In the genomic region with DNA sequence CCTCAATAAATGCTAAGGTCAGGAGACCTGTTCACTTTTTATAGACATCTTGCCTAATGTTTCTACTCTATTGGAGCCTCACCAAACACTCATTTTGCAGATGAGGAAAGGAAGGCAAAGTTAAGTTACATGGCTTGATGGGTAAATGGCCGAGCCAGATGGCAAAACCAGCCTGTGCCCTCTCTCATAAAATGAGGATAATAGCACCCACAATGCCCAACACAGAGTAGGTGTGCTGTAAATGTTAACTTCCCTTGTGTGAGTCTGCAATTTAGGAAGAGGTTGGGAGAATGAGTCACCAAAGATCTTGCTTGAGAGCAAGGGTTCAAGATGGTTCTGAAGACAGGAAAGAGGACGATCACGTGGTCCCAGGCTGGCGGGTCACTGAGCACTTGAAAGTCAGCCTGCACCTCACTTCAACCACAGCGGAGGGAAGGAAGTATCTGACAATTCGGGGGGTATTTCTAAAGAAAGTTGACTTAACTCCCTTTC, we compare ENCODE assay signal across 9 cellular contexts. TPM values are rescaled to one million over a fixed set of nuclear protein-coding genes. Genes with fewer than 3 reads are reported as not detected.
DNase-seq lines count a peak whose midpoint lies in the region; ATAC-seq and TF ChIP-seq lines count a peak whose summit lies in the region.
"Had no signal": no experiment of that assay in that cellular context is flagged by ENCODE, and none has a peak within 500 bp of the region (broad histone marks: within the 10 kb centered on the region; RNA-seq: fewer than 3 reads in every experiment).

No MANE protein-coding gene starts in this region.

- no peak for TF ChIP-seq POLR2A in HCT116 (IDR thresholded peaks at IDR 0.05; ENCODE audit: borderline replicate concordance, extremely low read depth, insufficient read depth, insufficient read length)

- POLR2A ChIA-PET in HCT116 (lab: Charles Lee) (no interaction called here), WTC11 (lab: Charles Lee) (no interaction called here)

- H2AFZ ChIP-seq in HCT116 (ENCODE audit: low read depth, low read length, poor library complexity, severe bottlenecking): no peak overlapping the region

- H3K9me3 ChIP-seq in HCT116 (ENCODE audit: control insufficient read depth in 1 of 2, insufficient read depth in 1 of 2, low read depth in 1 of 2, low read length in 2 of 2) (no peaks in the 10 kb centered on the region), endodermal cell (ENCODE audit: control insufficient read depth, low read length) (peaks cover 7% of the 10 kb centered on the region)

- H3K27ac Mint-ChIP-seq in WTC11: peak overlapping the region; percentile 63
- H3K27ac Mint-ChIP-seq in endodermal cell: peak overlapping the region; percentile 6

- H3K27me3 ChIP-seq in HCT116 (ENCODE audit: insufficient read depth, low read length): no peaks in the 10 kb centered on the region
- no peaks in the 10 kb centered on the region for H3K27me3 ChIP-seq in endodermal cell (ENCODE audit: control insufficient read depth, insufficient read depth, low read length, poor library complexity, severe bottlenecking)

- TF ChIP-seq RAD21 in HCT116 (IDR thresholded peaks at IDR 0.05; ENCODE audit: low read depth): no peak

- no peak overlapping the region for H3K27ac ChIP-seq in HCT116 (ENCODE audit: low read depth, low read length)
- no peak overlapping the region for H3K27ac ChIP-seq in endodermal cell (ENCODE audit: low read depth, low read length)
- H3K27ac ChIP-seq: cardiac muscle cell had no signal

- no peak overlapping the region for H3K4me3 ChIP-seq in HCT116 (replicated peaks in 1 of 2; ENCODE audit: low read depth in 1 of 2, low read length in 2 of 2)
- H3K4me3 ChIP-seq in endodermal cell (ENCODE audit: low read length): peak overlapping the region; percentile 85
- H3K4me3 ChIP-seq: cardiac muscle cell had no signal

- RAD21 ChIA-PET in HCT116 (lab: Charles Lee; ENCODE audit: low non-redundant PET in 1 of 2, low total read pairs in 2 of 2, uncharacterized antibody in 2 of 2, unreplicated experiment in 2 of 2): no interaction called here

- 73 to 80% methylated on average over 4 to 6 of the region's 6 CpGs for WGBS in endodermal cell (ENCODE audit: insufficient coverage in 1 of 2, insufficient read length in 1 of 2), 2 experiments

- H3K36me3 Mint-ChIP-seq in WTC11: peaks cover 42% of the 10 kb centered on the region
- peaks cover 22% of the 10 kb centered on the region for H3K36me3 Mint-ChIP-seq in endodermal cell (ENCODE audit: low read depth)

- H3K9ac ChIP-seq in HCT116 (ENCODE audit: low read length) (no peak overlapping the region; the same call in 1 of the 2 replicates), endodermal cell (ENCODE audit: extremely low read depth, low read length, poor library complexity, severe bottlenecking) (no peak overlapping the region)

- ATAC-seq in HCT116: no peak
- ATAC-seq in WTC11: no peak
- ATAC-seq in HG02970 (IDR thresholded peaks at IDR 0.05; ENCODE audit: low FRiP score, unreplicated experiment): no peak

- H3K36me3 ChIP-seq in HCT116 (ENCODE audit: control insufficient read depth in 1 of 2, insufficient read depth in 2 of 2, low read length in 2 of 2): 0 out of 4 replicates have a peak, but pooled peaks cover 0 to 5% of the 10 kb centered on the region in 2 experiments
- peaks cover 5% of the 10 kb centered on the region for H3K36me3 ChIP-seq in endodermal cell (ENCODE audit: control insufficient read depth, insufficient read depth, low read length)
- H3K36me3 ChIP-seq: cardiac muscle cell had no signal

- no peaks in the 10 kb centered on the region for H3K9me3 Mint-ChIP-seq in WTC11
- H3K9me3 Mint-ChIP-seq in endodermal cell: no peaks in the 10 kb centered on the region

- no peaks in the 10 kb centered on the region for H4K20me1 ChIP-seq in HCT116 (ENCODE audit: insufficient read depth)

- H3K27me3 Mint-ChIP-seq in WTC11 (ENCODE audit: low read depth) (no peaks in the 10 kb centered on the region), endodermal cell (ENCODE audit: insufficient read depth) (peaks cover 7% of the 10 kb centered on the region)

- H3K9me2 ChIP-seq in HCT116 (ENCODE audit: insufficient read depth): no peaks in the 10 kb centered on the region

- BruUV-seq in HCT116 (replicated peaks; lab: Mats Ljungman, UMichigan): no TSS peak

- H3K4me3 Mint-ChIP-seq in WTC11 (peak overlapping the region; percentile 89), endodermal cell (peak overlapping the region; percentile 86)

- H3K79me2 ChIP-seq in HCT116 (ENCODE audit: insufficient read depth, low read length): peaks cover 78% of the 10 kb centered on the region

- no peak for DNase-seq in HCT116 (ENCODE audit: low read depth, low spot score)
- no peak for DNase-seq in WTC11 (ENCODE audit: low spot score)
- DNase-seq in endodermal cell: no peak
- peak; percentile 33 for DNase-seq in stimulated activated CD8-positive, alpha-beta memory T cell treated with anti-CD3 and anti-CD28 coated beads, Interleukin-12 subunit alpha, Interleukin-12 subunit beta, amount 100 ng/mL, for 4 hours (ENCODE audit: low read depth)
- DNase-seq in cerebellum (ENCODE audit: low spot score): no peak
- no peak for DNase-seq in anterior cingulate cortex (lab: John Stamatoyannopoulos, UW)
- DNase-seq in amygdala (lab: John Stamatoyannopoulos, UW): no peak

- CTCF ChIA-PET in HCT116 (lab: Charles Lee) (no interaction called here), WTC11 (lab: Charles Lee) (interaction anchor here (1.7 to 8.3 kb wide), 3 partner anchors 21 to 76 kb away, joined by 6 to 122 read pairs (median 63); no protein-coding TSS in a partner anchor)

- intact Hi-C loops in HCT116 (cut with micrococcal nuclease): loop anchor here (5.0 kb wide), 1 partner anchor 49 kb away; no protein-coding TSS in a partner anchor

- TF ChIP-seq CTCF in HCT116 (IDR thresholded peaks at IDR 0.05 in 2 of 3, conservative IDR thresholded peaks at IDR 0.05 in 1 of 3; ENCODE audit: borderline replicate concordance in 1 of 3, insufficient read depth in 1 of 3, low read depth in 2 of 3, low read length in 2 of 3): no peak
- TF ChIP-seq CTCF in WTC11 (IDR thresholded peaks at IDR 0.05): no peak
- no peak for TF ChIP-seq CTCF in endodermal cell (conservative IDR thresholded peaks at IDR 0.05)

- peaks cover 9 to 41% of the 10 kb centered on the region in 2 experiments; a peak in 3 of 4 replicates for H3K4me1 ChIP-seq in HCT116 (ENCODE audit: control insufficient read depth in 1 of 2, insufficient read depth in 2 of 2, low read length in 2 of 2)
- H3K4me1 ChIP-seq in endodermal cell (ENCODE audit: control insufficient read depth, insufficient read depth, low read length): peaks cover 18% of the 10 kb centered on the region

- H3K4me1 Mint-ChIP-seq in WTC11 (peaks cover 85% of the 10 kb centered on the region), endodermal cell (peaks cover 77% of the 10 kb centered on the region)

- H3K4me2 ChIP-seq in HCT116 (ENCODE audit: low read length): peak overlapping the region; percentile 29

TF ChIP-seq in HCT116, 20 proteins besides CTCF, POLR2A, EP300 and RAD21:
- TF ChIP-seq TCF7L2 (IDR thresholded peaks at IDR 0.05; ENCODE audit: borderline replicate concordance, extremely low read depth, insufficient read depth, insufficient read length) (no peak), EZH2 (IDR thresholded peaks at IDR 0.05) (no peak), ZFX (IDR thresholded peaks at IDR 0.05) (no peak), SIN3A (IDR thresholded peaks at IDR 0.05; ENCODE audit: low read depth) (no peak), FOSL1 (IDR thresholded peaks at IDR 0.05; ENCODE audit: low read depth) (no peak), POLR2AphosphoS5 (IDR thresholded peaks at IDR 0.05; ENCODE audit: low read depth, low read length) (no peak)
TF ChIP-seq in HCT116: peak in this region for 0.

TF ChIP-seq in WTC11, 78 proteins besides CTCF, POLR2A, EP300 and RAD21 (continues in another document):
- TF ChIP-seq, protein P1, sequence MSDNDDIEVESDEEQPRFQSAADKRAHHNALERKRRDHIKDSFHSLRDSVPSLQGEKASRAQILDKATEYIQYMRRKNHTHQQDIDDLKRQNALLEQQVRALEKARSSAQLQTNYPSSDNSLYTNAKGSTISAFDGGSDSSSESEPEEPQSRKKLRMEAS (CRISPR knock-in tag; IDR thresholded peaks at IDR 0.05): no peak
- TF ChIP-seq, protein P2, sequence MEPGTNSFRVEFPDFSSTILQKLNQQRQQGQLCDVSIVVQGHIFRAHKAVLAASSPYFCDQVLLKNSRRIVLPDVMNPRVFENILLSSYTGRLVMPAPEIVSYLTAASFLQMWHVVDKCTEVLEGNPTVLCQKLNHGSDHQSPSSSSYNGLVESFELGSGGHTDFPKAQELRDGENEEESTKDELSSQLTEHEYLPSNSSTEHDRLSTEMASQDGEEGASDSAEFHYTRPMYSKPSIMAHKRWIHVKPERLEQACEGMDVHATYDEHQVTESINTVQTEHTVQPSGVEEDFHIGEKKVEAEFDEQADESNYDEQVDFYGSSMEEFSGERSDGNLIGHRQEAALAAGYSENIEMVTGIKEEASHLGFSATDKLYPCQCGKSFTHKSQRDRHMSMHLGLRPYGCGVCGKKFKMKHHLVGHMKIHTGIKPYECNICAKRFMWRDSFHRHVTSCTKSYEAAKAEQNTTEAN (CRISPR knock-in tag; IDR thresholded peaks at IDR 0.05): no peak
- TF ChIP-seq, protein P3, sequence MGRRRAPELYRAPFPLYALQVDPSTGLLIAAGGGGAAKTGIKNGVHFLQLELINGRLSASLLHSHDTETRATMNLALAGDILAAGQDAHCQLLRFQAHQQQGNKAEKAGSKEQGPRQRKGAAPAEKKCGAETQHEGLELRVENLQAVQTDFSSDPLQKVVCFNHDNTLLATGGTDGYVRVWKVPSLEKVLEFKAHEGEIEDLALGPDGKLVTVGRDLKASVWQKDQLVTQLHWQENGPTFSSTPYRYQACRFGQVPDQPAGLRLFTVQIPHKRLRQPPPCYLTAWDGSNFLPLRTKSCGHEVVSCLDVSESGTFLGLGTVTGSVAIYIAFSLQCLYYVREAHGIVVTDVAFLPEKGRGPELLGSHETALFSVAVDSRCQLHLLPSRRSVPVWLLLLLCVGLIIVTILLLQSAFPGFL (CRISPR knock-in tag; IDR thresholded peaks at IDR 0.05; ENCODE audit: borderline replicate concordance): no peak
- TF ChIP-seq ZNF317 (CRISPR knock-in tag; IDR thresholded peaks at IDR 0.05; ENCODE audit: borderline replicate concordance, low read depth): no peak
- TF ChIP-seq ZNF219 (CRISPR knock-in tag; IDR thresholded peaks at IDR 0.05; ENCODE audit: borderline replicate concordance): no peak
- no peak for TF ChIP-seq TCF7 (CRISPR knock-in tag; IDR thresholded peaks at IDR 0.05; ENCODE audit: low read depth)
- no peak for TF ChIP-seq TP53 (CRISPR knock-in tag; IDR thresholded peaks at IDR 0.05)

RNA-seq across cellular contexts. Expression of a gene that starts 3.3 kb away (rescaled TPM):
- total RNA-seq in HCT116 (2021; ENCODE audit: unreplicated experiment): 9.5 TPM
- 6.4 and 8.3 TPM in 2 replicates for polyA plus RNA-seq in HCT116 (2012)
- 31.7 to 41.8 TPM (median 34.3 TPM) in 3 replicates for total RNA-seq in WTC11 (2021)
- 10 to 100 TPM; 29.8 to 32.2 TPM for total RNA-seq in endodermal cell
- 11.1 TPM for polyA plus RNA-seq in endodermal cell (2013, experiment 1 of 2)
- 11.0 TPM for polyA plus RNA-seq in endodermal cell (2013, experiment 2 of 2)
- 0.27 TPM for total RNA-seq in cerebellum
